In genomic region chr10:84524435-84524834, GRCh38 we compare ENCODE assay signal across 15 cellular contexts.
DNase-seq lines count a peak whose midpoint lies in the region; ATAC-seq, FAIRE-seq and TF ChIP-seq lines count a peak whose summit lies in the region.
"Had no signal": no experiment of that assay in that cellular context is flagged by ENCODE, and none has a peak within 500 bp of the region (broad histone marks: within the 10 kb centered on the region; RNA-seq: fewer than 3 reads in every experiment).

No MANE protein-coding gene starts in this region.

- FAIRE-seq in endothelial cell of umbilical vein (lab: Jason Lieb, UNC), result no peak

- H3K4me1 ChIP-seq in endothelial cell of umbilical vein (ENCODE audit: control insufficient read depth, extremely low read depth, insufficient read depth, low read length), result peaks cover 12% of the 10 kb centered on the region

- H3K4me1 Mint-ChIP-seq in activated T-cell treated with anti-CD3 and anti-CD28 coated beads, Interleukin-2, amount 50 U/mL, for 72 hours (ENCODE audit: low read depth), result no peaks in the 10 kb centered on the region
- H3K4me1 Mint-ChIP-seq in nephron progenitor cell, result peaks cover 41% of the 10 kb centered on the region
- H3K4me1 Mint-ChIP-seq: CD14-positive monocyte had no signal

- no peak for DNase-seq in activated T-cell treated with anti-CD3 and anti-CD28 coated beads, Interleukin-2, amount 50 U/mL, for 72 hours
- DNase-seq in activated T-cell treated with anti-CD3 and anti-CD28 coated beads, Interleukin-2, amount 50 U/mL, for 48 hours, result no peak
- DNase-seq in endothelial cell of umbilical vein (ENCODE audit: low read depth, low spot score), result no peak
- DNase-seq in nephron progenitor cell, result no peak
- DNase-seq in CD1c-positive myeloid dendritic cell (ENCODE audit: extremely low spot score), result no peak
- DNase-seq in left ventricle myocardium superior, result no peak
- DNase-seq: Caco-2; CD8-positive, alpha-beta memory T cell; H7; IMR-90 had no signal

- H3K9ac ChIP-seq in endothelial cell of umbilical vein (replicated peaks; ENCODE audit: extremely low read depth, insufficient read depth, low read length), result no peak overlapping the region

- dilution Hi-C loops in endothelial cell of umbilical vein (cut with MboI; ENCODE audit: extremely low pct_ligation_motif_present, low sequenced_read_pairs), result no loop called here

- H3K9me3 Mint-ChIP-seq in activated T-cell treated with anti-CD3 and anti-CD28 coated beads, Interleukin-2, amount 50 U/mL, for 72 hours, result peaks cover 3 to 8% of the 10 kb centered on the region in 2 donors
- H3K9me3 Mint-ChIP-seq in nephron progenitor cell, result peaks cover 29% of the 10 kb centered on the region

- BruUV-seq in endothelial cell of umbilical vein (replicated peaks; lab: Mats Ljungman, UMichigan), result no TSS peak

- no peaks in the 10 kb centered on the region for H3K9me3 ChIP-seq in endothelial cell of umbilical vein (replicated peaks; ENCODE audit: control insufficient read depth, insufficient read depth, low read length)

- no peak overlapping the region for H3K4me3 ChIP-seq in endothelial cell of umbilical vein (replicated peaks in 1 of 3; ENCODE audit: insufficient read depth in 1 of 3, low read depth in 1 of 3, low read length in 3 of 3)
- H3K4me3 ChIP-seq: GM23338 had no signal

- TF ChIP-seq CTCF in endothelial cell of umbilical vein (IDR thresholded peaks at IDR 0.05; ENCODE audit: extremely low read depth in 1 of 2, insufficient read depth in 1 of 2, low read depth in 1 of 2, low read length in 2 of 2), result no peak
- no peak for TF ChIP-seq CTCF in nephron progenitor cell (IDR thresholded peaks at IDR 0.05)

- POLR2A ChIA-PET in endothelial cell of umbilical vein (lab: Charles Lee), result interaction anchor here (0.7 kb wide), 1 partner anchor 15 kb away, joined by 4 read pairs; no protein-coding TSS in a partner anchor

- CTCF ChIA-PET in endothelial cell of umbilical vein (lab: Charles Lee), result interaction anchor here (1.5 to 2.3 kb wide), 4 partner anchors 14 to 260 kb away, joined by 3 to 12 read pairs (median 8); no protein-coding TSS in a partner anchor

- H3K27me3 ChIP-seq in endothelial cell of umbilical vein (ENCODE audit: control insufficient read depth in 2 of 2, insufficient read depth in 2 of 2, low read length in 2 of 2), result no peaks in the 10 kb centered on the region

- no peak overlapping the region for H2AFZ ChIP-seq in endothelial cell of umbilical vein (ENCODE audit: low read depth, low read length)
- H2AFZ ChIP-seq: GM23338 had no signal

- H3K79me2 ChIP-seq in endothelial cell of umbilical vein (ENCODE audit: control insufficient read depth, insufficient read depth, low read length), result no peaks in the 10 kb centered on the region

- H3K4me2 ChIP-seq in endothelial cell of umbilical vein (ENCODE audit: insufficient read depth, low read length), result no peak overlapping the region
- H3K4me2 ChIP-seq: GM23338 had no signal

- no peaks in the 10 kb centered on the region for H3K27me3 Mint-ChIP-seq in activated T-cell treated with anti-CD3 and anti-CD28 coated beads, Interleukin-2, amount 50 U/mL, for 72 hours (ENCODE audit: low read depth)
- peaks cover 5% of the 10 kb centered on the region for H3K27me3 Mint-ChIP-seq in nephron progenitor cell (ENCODE audit: low read depth, poor library complexity)

- H3K27ac Mint-ChIP-seq in activated T-cell treated with anti-CD3 and anti-CD28 coated beads, Interleukin-2, amount 50 U/mL, for 72 hours, result peak overlapping the region; percentile 61
- no peak overlapping the region for H3K27ac Mint-ChIP-seq in nephron progenitor cell
- H3K27ac Mint-ChIP-seq: CD14-positive monocyte, GM23338 had no signal

- no peaks in the 10 kb centered on the region for H4K20me1 ChIP-seq in endothelial cell of umbilical vein (replicated peaks; ENCODE audit: control insufficient read depth, extremely low read depth, insufficient read depth, low read length)

- no peak overlapping the region for H3K4me3 Mint-ChIP-seq in activated T-cell treated with anti-CD3 and anti-CD28 coated beads, Interleukin-2, amount 50 U/mL, for 72 hours
- H3K4me3 Mint-ChIP-seq in nephron progenitor cell, result peak overlapping the region; percentile 47
- H3K4me3 Mint-ChIP-seq: CD14-positive monocyte; CD8-positive, alpha-beta memory T cell; GM23338 had no signal

- H3K36me3 Mint-ChIP-seq in activated T-cell treated with anti-CD3 and anti-CD28 coated beads, Interleukin-2, amount 50 U/mL, for 72 hours (ENCODE audit: insufficient read depth in 2 of 2), result peaks cover 9 to 12% of the 10 kb centered on the region in 2 donors
- peaks cover 16% of the 10 kb centered on the region for H3K36me3 Mint-ChIP-seq in nephron progenitor cell (ENCODE audit: low read depth)
- H3K36me3 Mint-ChIP-seq: CD14-positive monocyte had no signal

- no peaks in the 10 kb centered on the region for H3K36me3 ChIP-seq in endothelial cell of umbilical vein (ENCODE audit: control insufficient read depth in 2 of 2, extremely low read depth in 1 of 2, insufficient read depth in 2 of 2, low read length in 2 of 2)

- intact Hi-C loops in endothelial cell of umbilical vein (cut with micrococcal nuclease), result no loop called here
- intact Hi-C loops in left ventricle myocardium superior (cut with micrococcal nuclease), result no loop called here

- H3K27ac ChIP-seq in endothelial cell of umbilical vein (ENCODE audit: insufficient read depth, low read depth, low read length), result peak overlapping the region; percentile 28
- H3K27ac ChIP-seq: 22Rv1, HL-60 had no signal

- TF ChIP-seq POLR2A in endothelial cell of umbilical vein (IDR thresholded peaks at IDR 0.05; ENCODE audit: low read depth, low read length), result no peak

- ATAC-seq in activated T-cell treated with anti-CD3 and anti-CD28 coated beads, Interleukin-2, amount 50 U/mL, for 72 hours (replicated peaks in 1 of 2), result no peak
- ATAC-seq in GM18519 (IDR thresholded peaks at IDR 0.05; ENCODE audit: low FRiP score, unreplicated experiment), result no peak
- ATAC-seq in left ventricle myocardium superior, result no peak
- ATAC-seq: GM23338 had no signal

- no peaks in the 10 kb centered on the region for H3K9me1 ChIP-seq in endothelial cell of umbilical vein (replicated peaks; ENCODE audit: control insufficient read depth, extremely low read depth, insufficient read depth, low read length)

TF ChIP-seq in endothelial cell of umbilical vein, 7 proteins besides CTCF, POLR2A, EP300 and RAD21:
- TF ChIP-seq MAX (IDR thresholded peaks at IDR 0.05; ENCODE audit: insufficient read depth, insufficient read length) (no peak), FOS (IDR thresholded peaks at IDR 0.05; ENCODE audit: borderline replicate concordance, insufficient read depth, low read length) (no peak), MYC (IDR thresholded peaks at IDR 0.05; ENCODE audit: low read depth, low read length) (no peak), JUN (IDR thresholded peaks at IDR 0.05; ENCODE audit: borderline replicate concordance, insufficient read depth, insufficient read length, low read depth) (no peak), GATA2 (IDR thresholded peaks at IDR 0.05; ENCODE audit: insufficient read depth, insufficient read length, low read depth, low read length) (no peak), EZH2 (IDR thresholded peaks at IDR 0.05; ENCODE audit: borderline replicate concordance, low read depth, low read length, severe bottlenecking) (no peak), POLR2AphosphoS5 (IDR thresholded peaks at IDR 0.05; ENCODE audit: insufficient read depth, low read depth, low read length) (no peak)
TF ChIP-seq in endothelial cell of umbilical vein: peak in this region for 0.
